ENCODE assay signal across 17 cellular contexts in the genomic region with DNA sequence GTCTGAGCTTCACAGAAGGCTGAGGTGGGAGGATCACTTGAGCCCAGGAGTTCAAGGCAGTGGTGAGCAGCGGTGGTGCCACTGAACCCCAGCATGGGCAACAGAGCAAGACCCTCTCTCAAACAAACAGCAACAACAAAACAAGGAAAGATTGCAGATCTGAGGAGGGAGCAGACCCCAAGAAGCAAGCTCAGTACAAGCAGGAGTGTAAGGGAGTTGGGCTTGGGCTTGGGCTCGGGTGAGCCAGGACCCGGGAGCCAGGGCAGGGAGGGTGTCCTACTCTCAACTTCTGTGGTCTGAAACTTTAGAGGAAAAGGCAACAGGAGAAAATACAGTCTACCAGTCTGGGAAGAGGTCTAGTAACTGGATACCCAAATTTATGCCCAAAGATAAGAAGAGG.
A peak's percentile ranks its signal among the peaks of the same experiment; 100 is the strongest.
DNase-seq lines count a peak whose midpoint lies in the region; ATAC-seq, FAIRE-seq and TF ChIP-seq lines count a peak whose summit lies in the region.
"Had no signal": no experiment of that assay in that cellular context is flagged by ENCODE, and none has a peak within 500 bp of the region (broad histone marks: within the 10 kb centered on the region; RNA-seq: fewer than 3 reads in every experiment).

No MANE protein-coding gene starts in this region.

- TF ChIP-seq CTCF in bronchial epithelial cell (IDR thresholded peaks at IDR 0.05; ENCODE audit: insufficient read depth, low read length, severe bottlenecking), result no peak
- TF ChIP-seq CTCF in sigmoid colon (IDR thresholded peaks at IDR 0.05), result no peak

- peaks cover 4% of the 10 kb centered on the region for H3K9me3 Mint-ChIP-seq in activated CD8-positive, alpha-beta memory T cell treated with anti-CD3 and anti-CD28 coated beads, Interleukin-2, amount 10 ng/mL, durations not matched to agents 7 days and 5 days (ENCODE audit: low read depth)
- H3K9me3 Mint-ChIP-seq in activated naive CD8-positive, alpha-beta T cell treated with anti-CD3 and anti-CD28 coated beads, Interleukin-2, amount 50 U/mL, for 24 hours, result peaks cover 8% of the 10 kb centered on the region

- no peak for ATAC-seq in activated CD8-positive, alpha-beta memory T cell treated with anti-CD3 and anti-CD28 coated beads, Interleukin-2, amount 10 ng/mL, durations not matched to agents 7 days and 5 days
- no peak for ATAC-seq in activated naive CD8-positive, alpha-beta T cell treated with anti-CD3 and anti-CD28 coated beads, Interleukin-2, amount 50 U/mL, for 24 hours

- TF ChIP-seq EP300 in sigmoid colon (IDR thresholded peaks at IDR 0.05), result no peak

- H3K27ac Mint-ChIP-seq in activated CD8-positive, alpha-beta memory T cell treated with anti-CD3 and anti-CD28 coated beads, Interleukin-2, amount 10 ng/mL, durations not matched to agents 7 days and 5 days, result no peak overlapping the region
- H3K27ac Mint-ChIP-seq in activated naive CD8-positive, alpha-beta T cell treated with anti-CD3 and anti-CD28 coated beads, Interleukin-2, amount 50 U/mL, for 24 hours, result no peak overlapping the region
- H3K27ac Mint-ChIP-seq: CD8-positive, alpha-beta memory T cell had no signal

- no peaks in the 10 kb centered on the region for H3K27me3 Mint-ChIP-seq in activated CD8-positive, alpha-beta memory T cell treated with anti-CD3 and anti-CD28 coated beads, Interleukin-2, amount 10 ng/mL, durations not matched to agents 7 days and 5 days
- H3K27me3 Mint-ChIP-seq in activated naive CD8-positive, alpha-beta T cell treated with anti-CD3 and anti-CD28 coated beads, Interleukin-2, amount 50 U/mL, for 24 hours, result peaks cover 7% of the 10 kb centered on the region

- no peak overlapping the region for H3K4me3 Mint-ChIP-seq in activated CD8-positive, alpha-beta memory T cell treated with anti-CD3 and anti-CD28 coated beads, Interleukin-2, amount 10 ng/mL, durations not matched to agents 7 days and 5 days
- no peak overlapping the region for H3K4me3 Mint-ChIP-seq in activated naive CD8-positive, alpha-beta T cell treated with anti-CD3 and anti-CD28 coated beads, Interleukin-2, amount 50 U/mL, for 24 hours
- H3K4me3 Mint-ChIP-seq: CD8-positive, alpha-beta memory T cell had no signal

- H3K4me3 ChIP-seq in bronchial epithelial cell (ENCODE audit: low read depth, low read length) (no peak overlapping the region), sigmoid colon (no peak overlapping the region)
- H3K4me3 ChIP-seq: BLaER1, HAP-1 had no signal

- no peaks in the 10 kb centered on the region for H3K9me3 ChIP-seq in sigmoid colon
- H3K9me3 ChIP-seq: HAP-1 had no signal

- CTCF ChIA-PET in activated CD8-positive, alpha-beta memory T cell treated with anti-CD3 and anti-CD28 coated beads, Interleukin-2, amount 10 ng/mL, durations not matched to agents 7 days and 5 days (lab: Charles Lee), result no interaction called here

- no peaks in the 10 kb centered on the region for H3K36me3 Mint-ChIP-seq in activated CD8-positive, alpha-beta memory T cell treated with anti-CD3 and anti-CD28 coated beads, Interleukin-2, amount 10 ng/mL, durations not matched to agents 7 days and 5 days
- no peaks in the 10 kb centered on the region for H3K36me3 Mint-ChIP-seq in activated naive CD8-positive, alpha-beta T cell treated with anti-CD3 and anti-CD28 coated beads, Interleukin-2, amount 50 U/mL, for 24 hours (ENCODE audit: low read depth)
- H3K36me3 Mint-ChIP-seq: CD8-positive, alpha-beta memory T cell had no signal

- H3K27ac ChIP-seq in sigmoid colon, result no peak overlapping the region
- H3K27ac ChIP-seq: 22Rv1, BLaER1 had no signal

- no peaks in the 10 kb centered on the region for H3K4me1 ChIP-seq in sigmoid colon
- H3K4me1 ChIP-seq: BLaER1, Caco-2, HAP-1 had no signal

- peak; percentile 60 for FAIRE-seq in bronchial epithelial cell (lab: Jason Lieb, UNC)
- FAIRE-seq: GM12892, H1 had no signal

- H3K4me1 Mint-ChIP-seq in activated CD8-positive, alpha-beta memory T cell treated with anti-CD3 and anti-CD28 coated beads, Interleukin-2, amount 10 ng/mL, durations not matched to agents 7 days and 5 days, result no peaks in the 10 kb centered on the region
- no peaks in the 10 kb centered on the region for H3K4me1 Mint-ChIP-seq in activated naive CD8-positive, alpha-beta T cell treated with anti-CD3 and anti-CD28 coated beads, Interleukin-2, amount 50 U/mL, for 24 hours
- H3K4me1 Mint-ChIP-seq: CD8-positive, alpha-beta memory T cell had no signal

- H3K36me3 ChIP-seq in bronchial epithelial cell (ENCODE audit: control insufficient read depth, insufficient read depth, low read length) (no peaks in the 10 kb centered on the region), sigmoid colon (no peaks in the 10 kb centered on the region)
- H3K36me3 ChIP-seq: BLaER1, HAP-1 had no signal

- 88 to 90% methylated on average over 3 of the region's 3 CpGs for WGBS in sigmoid colon, 2 donors

- peak; percentile 17 for DNase-seq in activated CD8-positive, alpha-beta memory T cell treated with anti-CD3 and anti-CD28 coated beads for 24 hours
- DNase-seq in activated CD8-positive, alpha-beta memory T cell treated with anti-CD3 and anti-CD28 coated beads, Interleukin-2, amount 10 ng/mL, durations not matched to agents 7 days and 5 days, result no peak
- no peak for DNase-seq in bronchial epithelial cell (ENCODE audit: low read depth)
- peak; percentile 56 for DNase-seq in left kidney (ENCODE audit: low read depth, low spot score)
- DNase-seq in sigmoid colon, result peak; percentile 43
- no peak for DNase-seq in globus pallidus (ENCODE audit: low spot score)
- no peak for DNase-seq in stimulated activated CD4-positive, alpha-beta T cell treated with anti-CD3 and anti-CD28 coated beads, Interleukin-4, amount 100 ng/mL, for 24 hours
- no peak for DNase-seq in activated naive CD8-positive, alpha-beta T cell treated with anti-CD3 and anti-CD28 coated beads, Interleukin-2, amount 50 U/mL, for 24 hours
- DNase-seq: Caco-2; CD8-positive, alpha-beta memory T cell; DND-41; GDM1 had no signal

- intact Hi-C loops in sigmoid colon (cut with DNase I), result no loop called here

- H3K27me3 ChIP-seq in bronchial epithelial cell (ENCODE audit: control insufficient read depth, insufficient read depth, low read length) (no peaks in the 10 kb centered on the region), sigmoid colon (no peaks in the 10 kb centered on the region)
- H3K27me3 ChIP-seq: BLaER1 had no signal

- no peak for TF ChIP-seq POLR2A in sigmoid colon (IDR thresholded peaks at IDR 0.05)

Comparison
In these comparisons a context has a peak if more than half of its experiments do, and no peak if none do; other contexts are left out.
1. DNase-seq: peak in activated CD8-positive, alpha-beta memory T cell treated with anti-CD3 and anti-CD28 coated beads for 24 hours (single experiment), left kidney (single experiment) and sigmoid colon (single experiment); none in activated CD8-positive, alpha-beta memory T cell treated with anti-CD3 and anti-CD28 coated beads, Interleukin-2, amount 10 ng/mL, durations not matched to agents 7 days and 5 days (single experiment), bronchial epithelial cell (single experiment), globus pallidus (single experiment), stimulated activated CD4-positive, alpha-beta T cell treated with anti-CD3 and anti-CD28 coated beads, Interleukin-4, amount 100 ng/mL, for 24 hours (single experiment) and activated naive CD8-positive, alpha-beta T cell treated with anti-CD3 and anti-CD28 coated beads, Interleukin-2, amount 50 U/mL, for 24 hours (single experiment).